15 cellular contexts compared by ENCODE assay signal in genomic region chr17:8888704-8889302, GRCh38. TPM values are rescaled to one million over a fixed set of nuclear protein-coding genes. Genes with fewer than 3 reads are reported as not detected.
"Had no signal": no experiment of that assay in that cellular context is flagged by ENCODE, and none has a peak within 500 bp of the region (broad histone marks: within the 10 kb centered on the region; RNA-seq: fewer than 3 reads in every experiment).

No MANE protein-coding gene starts in this region.

- H3K4me3 ChIP-seq: coronary artery, esophagus muscularis mucosa, lung had no signal

- H3K9me3 Mint-ChIP-seq: activated CD4-positive, alpha-beta memory T cell treated with anti-CD3 and anti-CD28 coated beads for 36 hours; activated naive CD8-positive, alpha-beta T cell treated with anti-CD3 and anti-CD28 coated beads, Interleukin-2, amount 10 ng/mL, durations not matched to agents 7 days and 5 days; central memory CD8-positive, alpha-beta T cell; stimulated activated effector memory CD8-positive, alpha-beta T cell treated with anti-CD3 and anti-CD28 coated beads, Interleukin-12 subunit alpha, Interleukin-12 subunit beta, amount 100 ng/mL, for 72 hours had no signal

- H3K27ac ChIP-seq: brain microvascular endothelial cell, coronary artery, esophagus muscularis mucosa, VCaP had no signal

- DNase-seq: activated CD4-positive, alpha-beta memory T cell treated with anti-CD3 and anti-CD28 coated beads for 36 hours; activated gamma-delta T cell treated with Interleukin-2 at 50 U/mL for 16 hours; activated naive CD8-positive, alpha-beta T cell treated with anti-CD3 and anti-CD28 coated beads, Interleukin-2, amount 10 ng/mL, durations not matched to agents 7 days and 5 days; activated T-cell treated with anti-CD3 and anti-CD28 coated beads, Interleukin-2, amount 50 U/mL, for 48 hours; anterior cingulate cortex; midbrain had no signal

- H3K27me3 ChIP-seq: brain microvascular endothelial cell, esophagus muscularis mucosa had no signal

- H3K4me3 Mint-ChIP-seq: activated CD4-positive, alpha-beta memory T cell treated with anti-CD3 and anti-CD28 coated beads for 36 hours; activated naive CD8-positive, alpha-beta T cell treated with anti-CD3 and anti-CD28 coated beads, Interleukin-2, amount 10 ng/mL, durations not matched to agents 7 days and 5 days; central memory CD8-positive, alpha-beta T cell; stimulated activated effector memory CD8-positive, alpha-beta T cell treated with anti-CD3 and anti-CD28 coated beads, Interleukin-12 subunit alpha, Interleukin-12 subunit beta, amount 100 ng/mL, for 72 hours had no signal

- ATAC-seq: stimulated activated effector memory CD8-positive, alpha-beta T cell treated with anti-CD3 and anti-CD28 coated beads, Interleukin-12 subunit alpha, Interleukin-12 subunit beta, amount 100 ng/mL, for 72 hours had no signal

- H3K9me3 ChIP-seq: esophagus muscularis mucosa had no signal

- H3K27me3 Mint-ChIP-seq: activated CD4-positive, alpha-beta memory T cell treated with anti-CD3 and anti-CD28 coated beads for 36 hours; activated naive CD8-positive, alpha-beta T cell treated with anti-CD3 and anti-CD28 coated beads, Interleukin-2, amount 10 ng/mL, durations not matched to agents 7 days and 5 days; central memory CD8-positive, alpha-beta T cell had no signal

- H3K36me3 ChIP-seq: brain microvascular endothelial cell had no signal

- H3K27ac Mint-ChIP-seq: activated CD4-positive, alpha-beta memory T cell treated with anti-CD3 and anti-CD28 coated beads for 36 hours; activated naive CD8-positive, alpha-beta T cell treated with anti-CD3 and anti-CD28 coated beads, Interleukin-2, amount 10 ng/mL, durations not matched to agents 7 days and 5 days; stimulated activated effector memory CD8-positive, alpha-beta T cell treated with anti-CD3 and anti-CD28 coated beads, Interleukin-12 subunit alpha, Interleukin-12 subunit beta, amount 100 ng/mL, for 72 hours had no signal

RNA-seq across cellular contexts. Expression of gene PIK3R6, which starts 21.3 kb away (rescaled TPM):
- total RNA-seq: fibroblast of villous mesenchyme, myocyte had no signal
